ENCODE assay signal across 20 cellular contexts in genomic region chr16:2371421-2371820, GRCh38. TPM values are rescaled to one million over a fixed set of nuclear protein-coding genes. Genes with fewer than 3 reads are reported as not detected.
DNase-seq lines count a peak whose midpoint lies in the region; ATAC-seq and TF ChIP-seq lines count a peak whose summit lies in the region.
"Had no signal": no experiment of that assay in that cellular context is flagged by ENCODE, and none has a peak within 500 bp of the region (broad histone marks: within the 10 kb centered on the region; RNA-seq: fewer than 3 reads in every experiment).

No MANE protein-coding gene starts in this region.

- H3K9me3 ChIP-seq in left ventricle myocardium inferior (replicated peaks) = no peaks in the 10 kb centered on the region
- H3K9me3 ChIP-seq in spleen = no peaks in the 10 kb centered on the region
- H3K9me3 ChIP-seq in ovary = no peaks in the 10 kb centered on the region
- no peaks in the 10 kb centered on the region for H3K9me3 ChIP-seq in CD8-positive, alpha-beta memory T cell (ENCODE audit: low read length)
- H3K9me3 ChIP-seq: HAP-1, MG63, Peyer's patch had no signal

- no peak for ATAC-seq in GM21515 (IDR thresholded peaks at IDR 0.05; ENCODE audit: unreplicated experiment)
- ATAC-seq: GM12878, GM23338 had no signal

- intact Hi-C loops in left ventricle myocardium inferior (cut with micrococcal nuclease) (no loop called here), cardiac septum (cut with DNase I) (no loop called here), spleen (cut with DNase I; ENCODE audit: low total_unique reads) (no loop called here), ovary (cut with DNase I) (no loop called here)

- no peak overlapping the region for H3K4me3 Mint-ChIP-seq in CD8-positive, alpha-beta memory T cell
- H3K4me3 Mint-ChIP-seq: CD14-positive monocyte, GM23338 had no signal

- H3K27me3 ChIP-seq in left ventricle myocardium inferior (ENCODE audit: low read depth) (no peaks in the 10 kb centered on the region), spleen (replicated peaks in 1 of 7) (peaks cover 0 to 5% (median 0%) of the 10 kb centered on the region in 7 donors), ovary (no peaks in the 10 kb centered on the region)
- no peaks in the 10 kb centered on the region for H3K27me3 ChIP-seq in CD8-positive, alpha-beta memory T cell (ENCODE audit: insufficient read depth, low read length, poor library complexity, severe bottlenecking)
- H3K27me3 ChIP-seq: Peyer's patch had no signal

- H3K36me3 ChIP-seq in left ventricle myocardium inferior (no peaks in the 10 kb centered on the region), spleen (no peaks in the 10 kb centered on the region), ovary (no peaks in the 10 kb centered on the region)
- no peaks in the 10 kb centered on the region for H3K36me3 ChIP-seq in CD8-positive, alpha-beta memory T cell (ENCODE audit: insufficient read depth, low read length)
- H3K36me3 ChIP-seq: HAP-1, MG63, Peyer's patch had no signal

- POLR2A ChIA-PET in CD8-positive, alpha-beta memory T cell (lab: Charles Lee) = no interaction called here

- no peaks in the 10 kb centered on the region for H3K36me3 Mint-ChIP-seq in CD8-positive, alpha-beta memory T cell
- H3K36me3 Mint-ChIP-seq: CD14-positive monocyte had no signal

- peaks cover 9 to 43% of the 10 kb centered on the region in 2 donors for H3K27me3 Mint-ChIP-seq in CD8-positive, alpha-beta memory T cell

- WGBS in spleen, 5 donors = 54 to 76% (median 69%) methylated on average over 2 of the region's 2 CpGs
- WGBS in ovary, 3 donors = 8 to 26% (median 11%) methylated on average over 2 of the region's 2 CpGs

- H3K27ac Mint-ChIP-seq in CD8-positive, alpha-beta memory T cell = no peak overlapping the region
- H3K27ac Mint-ChIP-seq: CD14-positive monocyte, GM23338 had no signal

- H3K4me1 Mint-ChIP-seq in CD8-positive, alpha-beta memory T cell = no peaks in the 10 kb centered on the region
- H3K4me1 Mint-ChIP-seq: CD14-positive monocyte, GM23338 had no signal

- H3K9me3 Mint-ChIP-seq in CD8-positive, alpha-beta memory T cell = no peaks in the 10 kb centered on the region
- H3K9me3 Mint-ChIP-seq: CD14-positive monocyte, GM23338 had no signal

- DNase-seq in left ventricle myocardium inferior (no peak), cardiac septum (ENCODE audit: low spot score) (no peak), choroid plexus epithelial cell (ENCODE audit: low read depth) (peak; percentile 23), fibroblast of the aortic adventitia (ENCODE audit: low read depth) (peak; percentile 43), spleen (no peak), ovary (no peak)
- no peak for DNase-seq in CD8-positive, alpha-beta memory T cell
- DNase-seq: MG63, NCI-H1417, NCI-H1694 treated with DMSO at 0.1 percent for 48 hours, NCI-H2081 treated with DMSO at 0.1 percent for 48 hours, NCI-H2171 treated with DMSO at 0.1 percent for 48 hours, NCI-H446, NCI-H526, Peyer's patch had no signal

- TF ChIP-seq CTCF in left ventricle myocardium inferior (IDR thresholded peaks at IDR 0.05; ENCODE audit: borderline replicate concordance) (no peak), choroid plexus epithelial cell (conservative IDR thresholded peaks at IDR 0.05; ENCODE audit: low read depth, low read length) (no peak), fibroblast of the aortic adventitia (IDR thresholded peaks at IDR 0.05; ENCODE audit: insufficient read depth, low read length) (no peak), spleen (IDR thresholded peaks at IDR 0.05 in 8 of 11, conservative IDR thresholded peaks at IDR 0.05 in 3 of 11) (no peak), ovary (IDR thresholded peaks at IDR 0.05) (no peak)

- H3K4me3 ChIP-seq in left ventricle myocardium inferior = no peak overlapping the region
- no peak overlapping the region for H3K4me3 ChIP-seq in choroid plexus epithelial cell (ENCODE audit: low read depth, low read length)
- no peak overlapping the region for H3K4me3 ChIP-seq in fibroblast of the aortic adventitia (ENCODE audit: low read depth, low read length)
- H3K4me3 ChIP-seq in spleen = no peak overlapping the region
- H3K4me3 ChIP-seq in ovary = no peak overlapping the region
- H3K4me3 ChIP-seq in CD8-positive, alpha-beta memory T cell (ENCODE audit: low read length) = no peak overlapping the region
- H3K4me3 ChIP-seq: GM12878, GM23338, HAP-1, MG63, Peyer's patch had no signal

- TF ChIP-seq EP300 in ovary (IDR thresholded peaks at IDR 0.05) = no peak

- CTCF ChIA-PET in CD8-positive, alpha-beta memory T cell (lab: Charles Lee) = no interaction called here

- H3K4me1 ChIP-seq in left ventricle myocardium inferior (peaks cover 17% of the 10 kb centered on the region), spleen (peaks cover 0 to 10% (median 0%) of the 10 kb centered on the region in 6 donors), ovary (ENCODE audit: insufficient read depth) (peaks cover 2% of the 10 kb centered on the region)
- no peaks in the 10 kb centered on the region for H3K4me1 ChIP-seq in CD8-positive, alpha-beta memory T cell (ENCODE audit: insufficient read depth, low read length)
- H3K4me1 ChIP-seq: HAP-1, Peyer's patch had no signal

- no peak for TF ChIP-seq POLR2A in spleen (IDR thresholded peaks at IDR 0.05)
- no peak for TF ChIP-seq POLR2A in ovary (IDR thresholded peaks at IDR 0.05)

- H3K27ac ChIP-seq in left ventricle myocardium inferior (replicated peaks) (peak overlapping the region; percentile 44), spleen (peak overlapping the region in 6 of 8 donors; percentile 54 to 70 (median 59)), ovary (no peak overlapping the region)
- no peak overlapping the region for H3K27ac ChIP-seq in CD8-positive, alpha-beta memory T cell (ENCODE audit: low read depth, low read length)
- H3K27ac ChIP-seq: Peyer's patch had no signal

RNA-seq across cellular contexts. Expression of gene ABCA3, which starts 30.9 kb away (rescaled TPM):
- total RNA-seq in left ventricle myocardium inferior = 6.9 TPM
- 13.6 TPM for total RNA-seq in cardiac septum
- 1.8 and 2.4 TPM in 2 replicates for total RNA-seq in fibroblast of the aortic adventitia (ENCODE audit: low replicate concordance)
- total RNA-seq in spleen = 10 to 100 TPM in 1 of 7 donors, 1 to 10 TPM in 6; 6.5 to 12.6 (median 7.3) TPM
- 1 to 10 TPM; 2.5 to 5.5 (median 2.5) TPM for polyA plus RNA-seq in spleen
- 10 to 100 TPM in 2 of 7 donors, 1 to 10 TPM in 5; 2.0 to 11.3 (median 6.9) TPM for total RNA-seq in ovary
- 1 to 10 TPM; 2.7 to 6.9 TPM for polyA plus RNA-seq in ovary
- 1 to 10 TPM; 7.0 to 7.9 TPM for total RNA-seq in CD8-positive, alpha-beta memory T cell
- 4.1 TPM for polyA plus RNA-seq in CD8-positive, alpha-beta memory T cell

RNA-seq across cellular contexts. Expression of gene CCNF, which starts 57.8 kb away (rescaled TPM):
- total RNA-seq in left ventricle myocardium inferior = 0.96 TPM
- 0.86 TPM for total RNA-seq in cardiac septum
- 2.2 and 21.1 TPM in 2 replicates for total RNA-seq in fibroblast of the aortic adventitia (ENCODE audit: low replicate concordance)
- total RNA-seq in spleen = 10 to 100 TPM in 1 of 7 donors, 1 to 10 TPM in 6; 4.2 to 11.1 (median 7.3) TPM
- polyA plus RNA-seq in spleen = 1 to 10 TPM; 1.5 to 2.7 (median 2.6) TPM
- 1 to 10 TPM; 1.4 to 2.5 (median 2.0) TPM for total RNA-seq in ovary
- polyA plus RNA-seq in ovary = 1 to 10 TPM in 1 of 2 donors, under 1 TPM in 1; 0.87 to 1.1 TPM
- 10 to 100 TPM; 30.5 to 30.8 TPM for total RNA-seq in CD8-positive, alpha-beta memory T cell
- polyA plus RNA-seq in CD8-positive, alpha-beta memory T cell = 2.6 TPM

Comparison
In these comparisons a context has a peak if more than half of its experiments do, and no peak if none do; other contexts are left out.
1. DNase-seq: peak in choroid plexus epithelial cell (single experiment) and fibroblast of the aortic adventitia (single experiment); none in left ventricle myocardium inferior (single experiment), cardiac septum (single experiment), spleen (single experiment), ovary (0 of 5) and CD8-positive, alpha-beta memory T cell (0 of 5).
2. H3K27ac ChIP-seq: peak in left ventricle myocardium inferior (single experiment) and spleen (6 of 8); none in ovary (0 of 2) and CD8-positive, alpha-beta memory T cell (single experiment).